In the genomic region with DNA sequence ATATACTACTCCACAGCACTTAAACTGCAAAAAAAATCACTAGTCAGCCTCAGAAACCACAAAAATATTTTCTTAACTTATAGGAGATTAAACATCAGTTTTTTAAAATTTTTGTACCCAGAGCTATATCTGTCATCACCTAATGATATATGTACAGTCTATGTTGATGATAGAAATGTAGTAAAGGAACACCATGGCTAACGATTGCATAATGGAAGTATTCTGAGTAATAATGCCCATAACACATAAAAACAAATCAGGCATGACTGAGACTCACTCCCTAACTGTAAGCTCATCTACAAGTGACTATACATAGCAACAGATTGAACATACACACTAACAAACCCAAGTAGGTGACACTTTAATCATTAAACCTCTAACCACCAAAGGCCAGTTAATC, we compare ENCODE assay signal across 10 cellular contexts. TPM values are rescaled to one million over a fixed set of nuclear protein-coding genes. Genes with fewer than 3 reads are reported as not detected.
A peak's percentile ranks its signal among the peaks of the same experiment; 100 is the strongest.
DNase-seq lines count a peak whose midpoint lies in the region; ATAC-seq and TF ChIP-seq lines count a peak whose summit lies in the region.
"Had no signal": no experiment of that assay in that cellular context is flagged by ENCODE, and none has a peak within 500 bp of the region (broad histone marks: within the 10 kb centered on the region; RNA-seq: fewer than 3 reads in every experiment).

No MANE protein-coding gene starts in this region.

- H3K36me3 Mint-ChIP-seq in activated CD8-positive, alpha-beta T cell treated with anti-CD3 and anti-CD28 coated beads for 36 hours (ENCODE audit: low read depth): no peaks in the 10 kb centered on the region

- H3K4me2 ChIP-seq in GM23248 (ENCODE audit: unreplicated experiment): no peak overlapping the region

- no peaks in the 10 kb centered on the region for H3K9me3 Mint-ChIP-seq in activated CD8-positive, alpha-beta T cell treated with anti-CD3 and anti-CD28 coated beads for 36 hours

- H3K27ac Mint-ChIP-seq in activated CD8-positive, alpha-beta T cell treated with anti-CD3 and anti-CD28 coated beads for 36 hours: no peak overlapping the region

- no peak overlapping the region for H2AFZ ChIP-seq in GM23248

- intact Hi-C loops in esophagus squamous epithelium (cut with DNase I): loop anchor here (10.0 kb wide), 1 partner anchor 138 kb away; no protein-coding TSS in a partner anchor
- intact Hi-C loops in activated CD8-positive, alpha-beta T cell treated with anti-CD3 and anti-CD28 coated beads for 36 hours (cut with micrococcal nuclease): loop anchor here (1.0 to 5.0 kb wide), 3 partner anchors 136 to 301 kb away; no protein-coding TSS in a partner anchor

- ATAC-seq in GM18508 (IDR thresholded peaks at IDR 0.05; ENCODE audit: insufficient read depth, unreplicated experiment) (peak; percentile 77), HG03558 (IDR thresholded peaks at IDR 0.05; ENCODE audit: extremely low read depth, unreplicated experiment) (peak; percentile 34)
- ATAC-seq in activated CD8-positive, alpha-beta T cell treated with anti-CD3 and anti-CD28 coated beads for 36 hours: no peak

- peaks cover 17% of the 10 kb centered on the region for H3K27me3 Mint-ChIP-seq in activated CD8-positive, alpha-beta T cell treated with anti-CD3 and anti-CD28 coated beads for 36 hours

- peak; percentile 34 for DNase-seq in GM23248
- DNase-seq in glomerular visceral epithelial cell (ENCODE audit: extremely low spot score): peak; percentile 81
- no peak for DNase-seq in esophagus squamous epithelium (lab: John Stamatoyannopoulos, UW)
- no peak for DNase-seq in activated CD8-positive, alpha-beta T cell treated with anti-CD3 and anti-CD28 coated beads for 36 hours
- DNase-seq in activated T-cell treated with anti-CD3 and anti-CD28 coated beads, Interleukin-2, amount 50 U/mL, for 48 hours: no peak
- DNase-seq in activated CD4-positive, alpha-beta T cell treated with anti-CD3 and anti-CD28 coated beads for 1 hour: no peak
- DNase-seq: right cardiac atrium had no signal

- H3K4me3 ChIP-seq in GM23248 (no peak overlapping the region), esophagus squamous epithelium (no peak overlapping the region)

- H3K79me2 ChIP-seq in GM23248 (ENCODE audit: insufficient read depth): no peaks in the 10 kb centered on the region

- POLR2A ChIA-PET in activated CD8-positive, alpha-beta T cell treated with anti-CD3 and anti-CD28 coated beads for 36 hours (lab: Charles Lee): interaction anchor here (0.5 kb wide), 1 partner anchor 597 kb away, joined by 3 read pairs; no protein-coding TSS in a partner anchor

- no peak for TF ChIP-seq POLR2A in esophagus squamous epithelium (IDR thresholded peaks at IDR 0.05)

- in situ Hi-C loops in GM23248 (cut with MboI): loop anchor here (10.0 to 25.0 kb wide), 2 partner anchors 128 to 306 kb away; no protein-coding TSS in a partner anchor

- no peaks in the 10 kb centered on the region for H3K4me1 Mint-ChIP-seq in activated CD8-positive, alpha-beta T cell treated with anti-CD3 and anti-CD28 coated beads for 36 hours (ENCODE audit: low read depth)

- no peak overlapping the region for H3K4me3 Mint-ChIP-seq in activated CD8-positive, alpha-beta T cell treated with anti-CD3 and anti-CD28 coated beads for 36 hours

- TF ChIP-seq CTCF in esophagus squamous epithelium (IDR thresholded peaks at IDR 0.05): no peak
- no peak for TF ChIP-seq CTCF in activated CD8-positive, alpha-beta T cell treated with anti-CD3 and anti-CD28 coated beads for 36 hours (IDR thresholded peaks at IDR 0.05)

- H4K20me1 ChIP-seq in GM23248 (ENCODE audit: insufficient read depth): no peaks in the 10 kb centered on the region

- no peaks in the 10 kb centered on the region for H3K4me1 ChIP-seq in GM23248 (ENCODE audit: insufficient read depth)
- H3K4me1 ChIP-seq in esophagus squamous epithelium: no peaks in the 10 kb centered on the region

- H3K36me3 ChIP-seq in GM23248 (ENCODE audit: low read depth) (no peaks in the 10 kb centered on the region), esophagus squamous epithelium (no peaks in the 10 kb centered on the region)

- CTCF ChIA-PET in activated CD8-positive, alpha-beta T cell treated with anti-CD3 and anti-CD28 coated beads for 36 hours (lab: Charles Lee): interaction anchor here (0.8 to 2.9 kb wide), 17 partner anchors 11 to 302 kb away, joined by 3 to 29 read pairs (median 4); no protein-coding TSS in a partner anchor

- H3K27ac ChIP-seq in GM23248 (no peak overlapping the region), esophagus squamous epithelium (no peak overlapping the region)

- no peaks in the 10 kb centered on the region for H3K9me2 ChIP-seq in GM23248 (ENCODE audit: insufficient read depth)

- H3K27me3 ChIP-seq in GM23248 (replicated peaks; ENCODE audit: insufficient read depth): no peaks in the 10 kb centered on the region
- no peaks in the 10 kb centered on the region for H3K27me3 ChIP-seq in esophagus squamous epithelium

- H3F3A ChIP-seq in GM23248 (ENCODE audit: insufficient read depth): no peaks in the 10 kb centered on the region

- H3K9me3 ChIP-seq in GM23248 (ENCODE audit: low read depth) (no peaks in the 10 kb centered on the region), esophagus squamous epithelium (no peaks in the 10 kb centered on the region)

- H3K9ac ChIP-seq in GM23248: no peak overlapping the region

- WGBS in GM23248 (ENCODE audit: low coverage in 1 of 2, low lambda C conversion rate in 2 of 2, missing lambda C conversion rate in 2 of 2), 2 experiments: 39 to 40% methylated on average over 1 of the region's 1 CpG
- WGBS in esophagus squamous epithelium, 2 donors: 38 to 50% methylated on average over 1 of the region's 1 CpG

RNA-seq across cellular contexts. Expression of a gene that starts 51.3 kb away (rescaled TPM):
- under 0.01 and 2.0 TPM in 2 replicates for total RNA-seq in GM23248 (2014; rRNA removed; shearing (Covaris generic))
- polyA plus RNA-seq in GM23248 (2016; fragmentation: Nextera tagmentation; extraction: Ambion mirVana): 0.70 and 1.1 TPM in 2 replicates
- 1 to 10 TPM; 1.3 to 9.0 (median 5.4) TPM for total RNA-seq in esophagus squamous epithelium
- not detected for total RNA-seq in activated CD8-positive, alpha-beta T cell treated with anti-CD3 and anti-CD28 coated beads for 36 hours
- polyA plus RNA-seq: BJ had no signal

Comparison
In these comparisons a context has a peak if more than half of its experiments do, and no peak if none do; other contexts are left out.
1. DNase-seq: peak in GM23248 (single experiment) and glomerular visceral epithelial cell (single experiment); none in esophagus squamous epithelium (single experiment), activated CD8-positive, alpha-beta T cell treated with anti-CD3 and anti-CD28 coated beads for 36 hours (single experiment), activated T-cell treated with anti-CD3 and anti-CD28 coated beads, Interleukin-2, amount 50 U/mL, for 48 hours (0 of 2) and activated CD4-positive, alpha-beta T cell treated with anti-CD3 and anti-CD28 coated beads for 1 hour (single experiment).